ENCODE assay signal across 37 cellular contexts in genomic region chr12:130949806-130950205, GRCh38. TPM values are rescaled to one million over a fixed set of nuclear protein-coding genes. Genes with fewer than 3 reads are reported as not detected.
"Had no signal": no experiment of that assay in that cellular context is flagged by ENCODE, and none has a peak within 500 bp of the region (broad histone marks: within the 10 kb centered on the region; RNA-seq: fewer than 3 reads in every experiment).

No MANE protein-coding gene starts in this region.

- H3K27me3 ChIP-seq: gastroesophageal sphincter had no signal

- H3K4me3 ChIP-seq: coronary artery, dorsolateral prefrontal cortex, esophagus squamous epithelium, gastroesophageal sphincter had no signal

- H3K27ac Mint-ChIP-seq: activated B cell treated with CpG ODN at 0.5 μM for 24 hours; activated CD8-positive, alpha-beta T cell treated with anti-CD3 and anti-CD28 coated beads for 36 hours; activated naive CD8-positive, alpha-beta T cell; activated T-helper 17 cell treated with anti-CD3 and anti-CD28 coated beads, Interleukin-2, amount 50 U/mL, for 72 hours; dendritic cell treated with granulocyte-macrophage colony-stimulating factor and Interleukin-4, amounts not matched to agents 40 ng/mL and 50 ng/mL, for 4 days; effector memory CD8-positive, alpha-beta T cell; T-helper 17 cell; T-helper 2 cell treated with Interferon-gamma antibody and Interleukin-4, amounts not matched to agents 5 μg/mL and 100 μg/mL, for 36 hours had no signal

- H3K4me1 Mint-ChIP-seq: activated T-helper 17 cell treated with anti-CD3 and anti-CD28 coated beads, Interleukin-2, amount 50 U/mL, for 72 hours; central memory CD8-positive, alpha-beta T cell had no signal

- FAIRE-seq: astrocyte, bronchial epithelial cell, endometrium, endothelial cell of umbilical vein had no signal

- DNase-seq: activated B cell treated with CpG ODN at 0.5 μM for 24 hours; activated CD4-positive, alpha-beta T cell treated with anti-CD3 and anti-CD28 coated beads for 48 hours; activated CD4-positive, alpha-beta T cell treated with anti-CD3 and anti-CD28 coated beads, Interleukin-2, amount 50 U/mL, for 1 hour; activated CD4-positive, alpha-beta T cell treated with anti-CD3 and anti-CD28 coated beads, Interleukin-2, amount 50 U/mL, for 48 hours; activated CD8-positive, alpha-beta memory T cell treated with anti-CD3 and anti-CD28 coated beads for 24 hours; activated CD8-positive, alpha-beta T cell treated with anti-CD3 and anti-CD28 coated beads for 36 hours; activated effector memory CD4-positive, alpha-beta T cell treated with Interleukin-2 at 50 U/mL for 16 hours; activated gamma-delta T cell treated with Interleukin-2 at 50 U/mL for 16 hours; activated naive CD4-positive, alpha-beta T cell treated with anti-CD3 and anti-CD28 coated beads, Interleukin-2, amount 50 U/mL, for 16 hours; activated naive CD4-positive, alpha-beta T cell treated with Interleukin-2 at 50 U/mL for 16 hours; activated T-cell treated with anti-CD3 and anti-CD28 coated beads, Interleukin-2, amount 50 U/mL, for 4 hours; amniotic stem cell; anterior cingulate cortex; brain microvascular endothelial cell; dorsolateral prefrontal cortex; effector CD4-positive, alpha-beta T cell; effector memory CD8-positive, alpha-beta T cell; esophagus squamous epithelium; foreskin melanocyte; T-helper 1 cell; T-helper 17 cell; T1000; WERI-Rb-1 had no signal

- H3K36me3 ChIP-seq: brain microvascular endothelial cell, esophagus squamous epithelium, gastroesophageal sphincter, WERI-Rb-1 had no signal

- H3K4me3 Mint-ChIP-seq: activated B cell treated with CpG ODN at 0.5 μM for 24 hours; activated CD8-positive, alpha-beta T cell treated with anti-CD3 and anti-CD28 coated beads for 36 hours; activated naive CD8-positive, alpha-beta T cell; activated T-cell treated with anti-CD3 and anti-CD28 coated beads, Interleukin-2, amount 50 U/mL, for 4 hours; activated T-helper 17 cell treated with anti-CD3 and anti-CD28 coated beads, Interleukin-2, amount 50 U/mL, for 72 hours; central memory CD8-positive, alpha-beta T cell; dendritic cell treated with granulocyte-macrophage colony-stimulating factor and Interleukin-4, amounts not matched to agents 40 ng/mL and 50 ng/mL, for 4 days; effector memory CD8-positive, alpha-beta T cell; T-helper 17 cell; T-helper 2 cell treated with Interferon-gamma antibody and Interleukin-4, amounts not matched to agents 5 μg/mL and 100 μg/mL, for 36 hours had no signal

- H3K27ac ChIP-seq: brain microvascular endothelial cell, coronary artery, dorsolateral prefrontal cortex, epithelial cell of prostate, esophagus squamous epithelium, gastroesophageal sphincter, WERI-Rb-1 had no signal

- ATAC-seq: activated CD4-positive, CD25-positive, alpha-beta regulatory T cell treated with anti-CD3 and anti-CD28 coated beads, Interleukin-2, amount 50 U/mL, for 24 hours; activated CD8-positive, alpha-beta T cell treated with anti-CD3 and anti-CD28 coated beads for 36 hours; activated T-cell treated with anti-CD3 and anti-CD28 coated beads, Interleukin-2, amount 50 U/mL, for 4 hours; activated T-helper 17 cell treated with anti-CD3 and anti-CD28 coated beads, Interleukin-2, amount 50 U/mL, for 72 hours; effector memory CD8-positive, alpha-beta T cell; gastroesophageal sphincter; T-helper 17 cell had no signal

RNA-seq across cellular contexts. Expression of gene ADGRD1, which starts 3.9 kb away (rescaled TPM):
- total RNA-seq: bronchial epithelial cell, endothelial cell of umbilical vein, glomerular endothelial cell had no signal
